ENCODE assay signal across 1 cellular context in genomic region chr1:15603050-15603965, GRCh38.
TF ChIP-seq lines count a peak whose summit lies in the region.

No MANE protein-coding gene starts in this region.

TF ChIP-seq in GM12878, 131 proteins besides CTCF, POLR2A, EP300 and RAD21 (continued from another document):
- TF ChIP-seq CEBPZ (IDR thresholded peaks at IDR 0.05; ENCODE audit: low read depth, low read length) (no peak), ZNF24 (IDR thresholded peaks at IDR 0.05) (no peak), RAD51 (IDR thresholded peaks at IDR 0.05) (peak; percentile 99), MXI1 (IDR thresholded peaks at IDR 0.05; ENCODE audit: low read depth, low read length) (peak; percentile 81), ZNF687 (IDR thresholded peaks at IDR 0.05) (peak; percentile 98), KLF5 (IDR thresholded peaks at IDR 0.05; ENCODE audit: partially characterized antibody) (no peak)
